ENCODE assay signal across 28 cellular contexts in genomic region chr12:57807285-57807684, GRCh38.
"Had no signal": no experiment of that assay in that cellular context is flagged by ENCODE, and none has a peak within 500 bp of the region (broad histone marks: within the 10 kb centered on the region; RNA-seq: fewer than 3 reads in every experiment).

No MANE protein-coding gene starts in this region.

- H3K27me3 ChIP-seq: stomach, suprapubic skin, testis, thyroid gland, tibial artery, tibial nerve, transverse colon, upper lobe of left lung, upper lobe of right lung, uterus, vagina had no signal

- ATAC-seq: stimulated activated effector memory CD8-positive, alpha-beta T cell treated with anti-CD3 and anti-CD28 coated beads, Interleukin-12 subunit alpha, Interleukin-12 subunit beta, amount 100 ng/mL, for 72 hours; stimulated activated memory B cell treated with anti-CD40 and anti-IgM and Interleukin-4, amounts not matched to agents 10 μg/mL and 1 μg/mL and 100 μg/mL, for 72 hours; stimulated activated naive B cell treated with anti-CD40 and anti-IgM and Interleukin-4, amounts not matched to agents 10 μg/mL and 1 μg/mL and 100 μg/mL, for 72 hours; stimulated activated naive CD8-positive, alpha-beta T cell treated with anti-CD3 and anti-CD28 coated beads, Interleukin-15, amount 100 ng/mL, for 72 hours; stimulated activated naive CD8-positive, alpha-beta T cell treated with anti-CD3 and anti-CD28 coated beads, Interleukin-15, Interleukin-2, amounts not matched to agents 100 U/mL and 50 U/mL, for 24 hours; upper lobe of right lung had no signal

- H3K9me3 ChIP-seq: stomach, suprapubic skin, testis, thoracic aorta, thyroid gland, tibial artery, tibial nerve, transverse colon, upper lobe of left lung, upper lobe of right lung, uterus, vagina had no signal

- H3K9me3 Mint-ChIP-seq: stimulated activated effector memory CD8-positive, alpha-beta T cell treated with anti-CD3 and anti-CD28 coated beads, Interleukin-12 subunit alpha, Interleukin-12 subunit beta, amount 100 ng/mL, for 72 hours; stimulated activated memory B cell treated with anti-CD40 and anti-IgM and Interleukin-4, amounts not matched to agents 10 μg/mL and 1 μg/mL and 100 μg/mL, for 72 hours; stimulated activated naive B cell treated with anti-CD40 and anti-IgM and Interleukin-4, amounts not matched to agents 10 μg/mL and 1 μg/mL and 100 μg/mL, for 72 hours; stimulated activated naive CD8-positive, alpha-beta T cell treated with anti-CD3 and anti-CD28 coated beads, Interleukin-15, amount 100 ng/mL, for 72 hours; stimulated activated naive CD8-positive, alpha-beta T cell treated with anti-CD3 and anti-CD28 coated beads, Interleukin-15, Interleukin-2, amounts not matched to agents 100 ng/mL and 50 ng/mL, for 24 hours; type B pancreatic cell had no signal

- H3K36me3 Mint-ChIP-seq: type B pancreatic cell had no signal

- H3K27me3 Mint-ChIP-seq: stimulated activated memory B cell treated with anti-CD40 and anti-IgM and Interleukin-4, amounts not matched to agents 10 μg/mL and 1 μg/mL and 100 μg/mL, for 72 hours; stimulated activated naive B cell treated with anti-CD40 and anti-IgM and Interleukin-4, amounts not matched to agents 10 μg/mL and 1 μg/mL and 100 μg/mL, for 72 hours; stimulated activated naive CD8-positive, alpha-beta T cell treated with anti-CD3 and anti-CD28 coated beads, Interleukin-15, amount 100 ng/mL, for 72 hours; stimulated activated naive CD8-positive, alpha-beta T cell treated with anti-CD3 and anti-CD28 coated beads, Interleukin-15, Interleukin-2, amounts not matched to agents 100 ng/mL and 50 ng/mL, for 24 hours; type B pancreatic cell had no signal

- H3K36me3 ChIP-seq: uterus had no signal

- H3K27ac Mint-ChIP-seq: stimulated activated effector memory CD8-positive, alpha-beta T cell treated with anti-CD3 and anti-CD28 coated beads, Interleukin-12 subunit alpha, Interleukin-12 subunit beta, amount 100 ng/mL, for 72 hours; stimulated activated memory B cell treated with anti-CD40 and anti-IgM and Interleukin-4, amounts not matched to agents 10 μg/mL and 1 μg/mL and 100 μg/mL, for 72 hours; stimulated activated naive B cell treated with anti-CD40 and anti-IgM and Interleukin-4, amounts not matched to agents 10 μg/mL and 1 μg/mL and 100 μg/mL, for 72 hours; stimulated activated naive CD8-positive, alpha-beta T cell treated with anti-CD3 and anti-CD28 coated beads, Interleukin-15, amount 100 ng/mL, for 72 hours; stimulated activated naive CD8-positive, alpha-beta T cell treated with anti-CD3 and anti-CD28 coated beads, Interleukin-15, Interleukin-2, amounts not matched to agents 100 ng/mL and 50 ng/mL, for 24 hours; type B pancreatic cell had no signal

- H3K4me3 Mint-ChIP-seq: stimulated activated effector memory CD8-positive, alpha-beta T cell treated with anti-CD3 and anti-CD28 coated beads, Interleukin-12 subunit alpha, Interleukin-12 subunit beta, amount 100 ng/mL, for 72 hours; stimulated activated memory B cell treated with anti-CD40 and anti-IgM and Interleukin-4, amounts not matched to agents 10 μg/mL and 1 μg/mL and 100 μg/mL, for 72 hours; stimulated activated naive B cell treated with anti-CD40 and anti-IgM and Interleukin-4, amounts not matched to agents 10 μg/mL and 1 μg/mL and 100 μg/mL, for 72 hours; stimulated activated naive CD8-positive, alpha-beta T cell treated with anti-CD3 and anti-CD28 coated beads, Interleukin-15, amount 100 ng/mL, for 72 hours; stimulated activated naive CD8-positive, alpha-beta T cell treated with anti-CD3 and anti-CD28 coated beads, Interleukin-15, Interleukin-2, amounts not matched to agents 100 ng/mL and 50 ng/mL, for 24 hours; type B pancreatic cell had no signal

- DNase-seq: stimulated activated CD4-positive, alpha-beta T cell treated with anti-CD3 and anti-CD28 coated beads, Interleukin-2, amount 100 ng/mL, for 48 hours; stimulated activated CD4-positive, alpha-beta T cell treated with anti-CD3 and anti-CD28 coated beads, Interleukin-4, amount 100 ng/mL, for 1 hour; stimulated activated CD4-positive, alpha-beta T cell treated with anti-CD3 and anti-CD28 coated beads, Interleukin-4, amount 100 ng/mL, for 24 hours; stimulated activated CD4-positive, alpha-beta T cell treated with anti-CD3 and anti-CD28 coated beads, Interleukin-4, amount 100 ng/mL, for 4 hours; stimulated activated CD8-positive, alpha-beta memory T cell treated with anti-CD3 and anti-CD28 coated beads, Interleukin-4, amount 100 ng/mL, for 48 hours; stimulated activated naive B cell treated with anti-CD40 and anti-IgM and Interleukin-4, amounts not matched to agents 10 μg/mL and 1 μg/mL and 100 μg/mL, for 72 hours; stimulated activated naive CD4-positive, alpha-beta T cell; stimulated activated naive CD4-positive, alpha-beta T cell treated with Interleukin-2 at 50 U/mL for 16 hours; stimulated activated naive CD8-positive, alpha-beta T cell treated with anti-CD3 and anti-CD28 coated beads, Interleukin-15, amount 100 ng/mL, for 72 hours; stimulated activated naive CD8-positive, alpha-beta T cell treated with anti-CD3 and anti-CD28 coated beads, Interleukin-15, Interleukin-2, amounts not matched to agents 100 U/mL and 50 U/mL, for 24 hours; stomach; substantia nigra; testis; thyroid gland; tibial artery; transverse colon; trophoblast cell; upper lobe of right lung; uterus had no signal

- H3K4me1 ChIP-seq: testis, thyroid gland, upper lobe of right lung, uterus had no signal

- H3K4me3 ChIP-seq: stomach, suprapubic skin, testis, thoracic aorta, thyroid gland, tibial artery, tibial nerve, transverse colon, upper lobe of left lung, upper lobe of right lung, uterus, vagina had no signal

- H3K4me1 Mint-ChIP-seq: stimulated activated memory B cell treated with anti-CD40 and anti-IgM and Interleukin-4, amounts not matched to agents 10 μg/mL and 1 μg/mL and 100 μg/mL, for 72 hours; stimulated activated naive B cell treated with anti-CD40 and anti-IgM and Interleukin-4, amounts not matched to agents 10 μg/mL and 1 μg/mL and 100 μg/mL, for 72 hours had no signal

- H3K27ac ChIP-seq: stomach, suprapubic skin, testis, thoracic aorta, thyroid gland, tibial artery, tibial nerve, transverse colon, upper lobe of left lung, upper lobe of right lung, uterus, vagina had no signal
